1 cellular context compared by ENCODE assay signal in the genomic region with DNA sequence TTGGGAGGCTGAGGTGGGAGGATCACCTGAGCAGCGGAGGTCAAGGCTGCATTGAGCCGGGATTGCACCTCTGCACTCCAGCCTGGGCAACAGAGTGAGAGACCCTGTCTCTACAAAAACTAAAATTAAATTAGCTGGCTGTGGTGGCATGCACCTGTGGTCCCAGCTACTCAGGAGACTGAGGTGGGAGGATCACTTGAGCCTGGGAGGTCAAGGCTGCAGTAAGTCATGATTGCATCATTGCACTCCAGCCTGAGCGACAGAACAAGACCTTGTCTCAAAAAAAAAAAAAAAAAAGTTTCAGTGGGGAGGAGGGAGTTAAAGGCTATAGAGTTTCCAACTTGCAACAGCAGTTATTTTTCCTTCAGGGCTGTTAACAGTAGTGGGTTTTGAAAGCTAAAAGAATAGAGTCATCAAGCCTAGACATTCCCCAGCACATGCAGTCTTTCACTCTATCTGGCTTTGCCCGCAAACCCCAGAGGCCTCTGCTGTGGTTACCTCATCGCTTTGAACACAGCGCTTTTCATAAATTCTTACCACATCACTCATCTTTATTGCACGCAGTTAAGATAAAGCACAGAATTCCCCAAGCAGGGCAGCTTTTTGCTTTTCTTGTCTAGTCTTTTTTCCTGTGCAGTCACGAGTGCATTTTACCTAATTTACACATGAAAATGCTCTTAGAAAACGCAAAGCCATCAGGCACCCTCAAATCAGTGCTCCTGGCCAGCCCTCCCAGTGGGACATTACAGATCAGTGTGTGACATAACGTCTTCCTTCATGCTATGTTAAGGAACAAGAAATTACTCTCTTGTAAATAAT.
TF ChIP-seq lines count a peak whose summit lies in the region.

No MANE protein-coding gene starts in this region.

TF ChIP-seq in HepG2, 621 proteins besides CTCF, POLR2A, EP300 and RAD21 (continued from another document):
- TF ChIP-seq, protein P1, sequence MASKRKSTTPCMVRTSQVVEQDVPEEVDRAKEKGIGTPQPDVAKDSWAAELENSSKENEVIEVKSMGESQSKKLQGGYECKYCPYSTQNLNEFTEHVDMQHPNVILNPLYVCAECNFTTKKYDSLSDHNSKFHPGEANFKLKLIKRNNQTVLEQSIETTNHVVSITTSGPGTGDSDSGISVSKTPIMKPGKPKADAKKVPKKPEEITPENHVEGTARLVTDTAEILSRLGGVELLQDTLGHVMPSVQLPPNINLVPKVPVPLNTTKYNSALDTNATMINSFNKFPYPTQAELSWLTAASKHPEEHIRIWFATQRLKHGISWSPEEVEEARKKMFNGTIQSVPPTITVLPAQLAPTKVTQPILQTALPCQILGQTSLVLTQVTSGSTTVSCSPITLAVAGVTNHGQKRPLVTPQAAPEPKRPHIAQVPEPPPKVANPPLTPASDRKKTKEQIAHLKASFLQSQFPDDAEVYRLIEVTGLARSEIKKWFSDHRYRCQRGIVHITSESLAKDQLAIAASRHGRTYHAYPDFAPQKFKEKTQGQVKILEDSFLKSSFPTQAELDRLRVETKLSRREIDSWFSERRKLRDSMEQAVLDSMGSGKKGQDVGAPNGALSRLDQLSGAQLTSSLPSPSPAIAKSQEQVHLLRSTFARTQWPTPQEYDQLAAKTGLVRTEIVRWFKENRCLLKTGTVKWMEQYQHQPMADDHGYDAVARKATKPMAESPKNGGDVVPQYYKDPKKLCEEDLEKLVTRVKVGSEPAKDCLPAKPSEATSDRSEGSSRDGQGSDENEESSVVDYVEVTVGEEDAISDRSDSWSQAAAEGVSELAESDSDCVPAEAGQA (IDR thresholded peaks at IDR 0.05; ENCODE audit: low read depth): peak; percentile 28; the same call in 1 of the 2 replicates
- TF ChIP-seq, protein P1 (CRISPR knock-in tag; IDR thresholded peaks at IDR 0.05; ENCODE audit: borderline replicate concordance): no peak
- no peak for TF ChIP-seq ZNF674 (CRISPR knock-in tag; IDR thresholded peaks at IDR 0.05; ENCODE audit: low read depth)
- TF ChIP-seq CEBPG (CRISPR knock-in tag; IDR thresholded peaks at IDR 0.05): peak; percentile 83
- TF ChIP-seq, protein P2, sequence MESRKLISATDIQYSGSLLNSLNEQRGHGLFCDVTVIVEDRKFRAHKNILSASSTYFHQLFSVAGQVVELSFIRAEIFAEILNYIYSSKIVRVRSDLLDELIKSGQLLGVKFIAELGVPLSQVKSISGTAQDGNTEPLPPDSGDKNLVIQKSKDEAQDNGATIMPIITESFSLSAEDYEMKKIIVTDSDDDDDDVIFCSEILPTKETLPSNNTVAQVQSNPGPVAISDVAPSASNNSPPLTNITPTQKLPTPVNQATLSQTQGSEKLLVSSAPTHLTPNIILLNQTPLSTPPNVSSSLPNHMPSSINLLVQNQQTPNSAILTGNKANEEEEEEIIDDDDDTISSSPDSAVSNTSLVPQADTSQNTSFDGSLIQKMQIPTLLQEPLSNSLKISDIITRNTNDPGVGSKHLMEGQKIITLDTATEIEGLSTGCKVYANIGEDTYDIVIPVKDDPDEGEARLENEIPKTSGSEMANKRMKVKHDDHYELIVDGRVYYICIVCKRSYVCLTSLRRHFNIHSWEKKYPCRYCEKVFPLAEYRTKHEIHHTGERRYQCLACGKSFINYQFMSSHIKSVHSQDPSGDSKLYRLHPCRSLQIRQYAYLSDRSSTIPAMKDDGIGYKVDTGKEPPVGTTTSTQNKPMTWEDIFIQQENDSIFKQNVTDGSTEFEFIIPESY (CRISPR knock-in tag; IDR thresholded peaks at IDR 0.05): peak; percentile 46; the same call in 1 of the 2 replicates
- TF ChIP-seq ISL2 (CRISPR knock-in tag; IDR thresholded peaks at IDR 0.05): peak; percentile 64; the same call in 1 of the 2 replicates
- peak; percentile 28; the same call in 1 of the 2 replicates for TF ChIP-seq SIN3A (IDR thresholded peaks at IDR 0.05; ENCODE audit: borderline replicate concordance, low read depth, low read length)
